ENCODE assay signal across 1 cellular context in the genomic region with DNA sequence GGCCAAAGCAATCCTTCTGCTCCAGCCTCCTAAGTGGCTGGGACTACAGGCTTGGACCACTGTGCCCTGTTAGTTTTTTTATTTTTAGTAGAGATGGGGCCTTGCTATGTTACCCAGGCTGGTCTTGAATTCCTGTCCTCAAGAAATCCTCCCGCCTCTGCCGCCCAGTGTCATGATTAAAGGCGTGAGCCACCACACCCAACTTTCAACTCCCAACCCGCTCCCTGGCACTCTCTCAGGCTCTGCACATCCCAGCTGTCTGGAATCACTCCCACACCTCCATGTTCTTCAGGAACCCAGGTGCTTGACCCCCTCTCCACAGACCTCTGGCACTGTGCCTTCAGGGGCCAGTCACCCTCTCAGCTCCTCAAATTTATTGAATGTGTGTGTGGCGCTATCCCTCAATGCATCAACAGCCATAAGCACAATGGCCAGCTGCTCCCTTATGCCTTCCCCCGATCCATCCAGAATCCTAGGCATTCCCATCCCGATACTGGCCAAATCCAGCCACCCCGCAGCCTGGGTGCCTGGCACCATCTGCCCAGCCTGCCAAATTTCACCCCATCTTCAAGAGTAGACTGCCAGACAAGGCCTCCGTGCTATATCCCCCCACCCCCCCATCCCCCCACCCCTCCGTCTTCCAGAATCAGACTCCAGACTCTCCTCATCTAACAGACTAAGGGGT.
TF ChIP-seq lines count a peak whose summit lies in the region.

No MANE protein-coding gene starts in this region.

TF ChIP-seq in WTC11, 78 proteins besides CTCF, POLR2A, EP300 and RAD21 (continued from another document):
- TF ChIP-seq, protein P1, sequence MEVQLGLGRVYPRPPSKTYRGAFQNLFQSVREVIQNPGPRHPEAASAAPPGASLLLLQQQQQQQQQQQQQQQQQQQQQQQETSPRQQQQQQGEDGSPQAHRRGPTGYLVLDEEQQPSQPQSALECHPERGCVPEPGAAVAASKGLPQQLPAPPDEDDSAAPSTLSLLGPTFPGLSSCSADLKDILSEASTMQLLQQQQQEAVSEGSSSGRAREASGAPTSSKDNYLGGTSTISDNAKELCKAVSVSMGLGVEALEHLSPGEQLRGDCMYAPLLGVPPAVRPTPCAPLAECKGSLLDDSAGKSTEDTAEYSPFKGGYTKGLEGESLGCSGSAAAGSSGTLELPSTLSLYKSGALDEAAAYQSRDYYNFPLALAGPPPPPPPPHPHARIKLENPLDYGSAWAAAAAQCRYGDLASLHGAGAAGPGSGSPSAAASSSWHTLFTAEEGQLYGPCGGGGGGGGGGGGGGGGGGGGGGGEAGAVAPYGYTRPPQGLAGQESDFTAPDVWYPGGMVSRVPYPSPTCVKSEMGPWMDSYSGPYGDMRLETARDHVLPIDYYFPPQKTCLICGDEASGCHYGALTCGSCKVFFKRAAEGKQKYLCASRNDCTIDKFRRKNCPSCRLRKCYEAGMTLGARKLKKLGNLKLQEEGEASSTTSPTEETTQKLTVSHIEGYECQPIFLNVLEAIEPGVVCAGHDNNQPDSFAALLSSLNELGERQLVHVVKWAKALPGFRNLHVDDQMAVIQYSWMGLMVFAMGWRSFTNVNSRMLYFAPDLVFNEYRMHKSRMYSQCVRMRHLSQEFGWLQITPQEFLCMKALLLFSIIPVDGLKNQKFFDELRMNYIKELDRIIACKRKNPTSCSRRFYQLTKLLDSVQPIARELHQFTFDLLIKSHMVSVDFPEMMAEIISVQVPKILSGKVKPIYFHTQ (CRISPR knock-in tag; IDR thresholded peaks at IDR 0.05): no peak
- TF ChIP-seq PRDM15 (CRISPR knock-in tag; IDR thresholded peaks at IDR 0.05) (no peak), ATF3 (CRISPR knock-in tag; conservative IDR thresholded peaks at IDR 0.05) (no peak), NR3C1 (CRISPR knock-in tag; conservative IDR thresholded peaks at IDR 0.05; ENCODE audit: low read depth) (no peak), ZNF317 (CRISPR knock-in tag; IDR thresholded peaks at IDR 0.05; ENCODE audit: borderline replicate concordance, low read depth) (no peak), FOXK1 (CRISPR knock-in tag; IDR thresholded peaks at IDR 0.05) (no peak), GTF2I (CRISPR knock-in tag; conservative IDR thresholded peaks at IDR 0.05) (no peak), OVOL2 (CRISPR knock-in tag; IDR thresholded peaks at IDR 0.05; ENCODE audit: borderline replicate concordance) (no peak), ESRRA (CRISPR knock-in tag; IDR thresholded peaks at IDR 0.05; ENCODE audit: borderline replicate concordance) (no peak), HMGA2 (CRISPR knock-in tag; IDR thresholded peaks at IDR 0.05) (no peak), RORB (CRISPR knock-in tag; IDR thresholded peaks at IDR 0.05) (no peak)
- TF ChIP-seq, protein P2, sequence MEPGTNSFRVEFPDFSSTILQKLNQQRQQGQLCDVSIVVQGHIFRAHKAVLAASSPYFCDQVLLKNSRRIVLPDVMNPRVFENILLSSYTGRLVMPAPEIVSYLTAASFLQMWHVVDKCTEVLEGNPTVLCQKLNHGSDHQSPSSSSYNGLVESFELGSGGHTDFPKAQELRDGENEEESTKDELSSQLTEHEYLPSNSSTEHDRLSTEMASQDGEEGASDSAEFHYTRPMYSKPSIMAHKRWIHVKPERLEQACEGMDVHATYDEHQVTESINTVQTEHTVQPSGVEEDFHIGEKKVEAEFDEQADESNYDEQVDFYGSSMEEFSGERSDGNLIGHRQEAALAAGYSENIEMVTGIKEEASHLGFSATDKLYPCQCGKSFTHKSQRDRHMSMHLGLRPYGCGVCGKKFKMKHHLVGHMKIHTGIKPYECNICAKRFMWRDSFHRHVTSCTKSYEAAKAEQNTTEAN (CRISPR knock-in tag; IDR thresholded peaks at IDR 0.05): no peak
TF ChIP-seq in WTC11: peak in this region for 0.
